ENCODE assay signal across 1 cellular context in genomic region chr6:125267806-125268523, GRCh38.
TF ChIP-seq lines count a peak whose summit lies in the region.

No MANE protein-coding gene starts in this region.

TF ChIP-seq in HCT116, 20 proteins besides CTCF, POLR2A, EP300 and RAD21:
- TF ChIP-seq SRF (IDR thresholded peaks at IDR 0.05; ENCODE audit: low read depth) (no peak), FOSL1 (IDR thresholded peaks at IDR 0.05; ENCODE audit: low read depth) (no peak), ZBTB33 (IDR thresholded peaks at IDR 0.05; ENCODE audit: extremely low read depth, insufficient replicate concordance, low read length) (no peak), SP1 (IDR thresholded peaks at IDR 0.05; ENCODE audit: low read depth) (no peak), TCF7L2 (IDR thresholded peaks at IDR 0.05; ENCODE audit: borderline replicate concordance, extremely low read depth, insufficient read depth, insufficient read length) (no peak), CEBPB (IDR thresholded peaks at IDR 0.05; ENCODE audit: low read depth) (no peak), ELF1 (IDR thresholded peaks at IDR 0.05; ENCODE audit: borderline replicate concordance, low read depth) (no peak), POLR2AphosphoS5 (IDR thresholded peaks at IDR 0.05; ENCODE audit: low read depth, low read length) (no peak), CBX3 (IDR thresholded peaks at IDR 0.05; ENCODE audit: low read depth) (no peak), EZH2phosphoT487 (IDR thresholded peaks at IDR 0.05; ENCODE audit: borderline replicate concordance) (no peak)
